8 cellular contexts compared by ENCODE assay signal in genomic region chr3:169772951-169773816, GRCh38. TPM values are rescaled to one million over a fixed set of nuclear protein-coding genes. Genes with fewer than 3 reads are reported as not detected.
A peak's percentile ranks its signal among the peaks of the same experiment; 100 is the strongest.
DNase-seq lines count a peak whose midpoint lies in the region; ATAC-seq and TF ChIP-seq lines count a peak whose summit lies in the region.

MYNN (plus strand) TSS chr3:169773396; CDS start chr3:169774296, 900 bp downstream.

- H3K36me3 Mint-ChIP-seq in progenitor cell of endocrine pancreas (ENCODE audit: insufficient read depth) = peaks cover 8% of the 10 kb centered on the region

- DNase-seq in NCI-H1417 (lab: John Stamatoyannopoulos, UW) (peak; percentile 88 to 97 (median 97)), T follicular helper cell (ENCODE audit: low read depth) (peak; percentile 86), left cardiac atrium (peak; percentile 94), progenitor cell of endocrine pancreas (ENCODE audit: low spot score, unreplicated experiment) (peak; percentile 75), ureter (ENCODE audit: low spot score) (peak; percentile 95)

- H3K27ac Mint-ChIP-seq in progenitor cell of endocrine pancreas = peak within 1 kb of the TSS; percentile 99

- intact Hi-C loops in left cardiac atrium (cut with DNase I) = no loop called here

- H3K4me3 Mint-ChIP-seq in progenitor cell of endocrine pancreas (ENCODE audit: low read depth) = peak within 1 kb of the TSS; percentile 99

- ATAC-seq in HG02678 (IDR thresholded peaks at IDR 0.05; ENCODE audit: unreplicated experiment) (peak; percentile 80), left cardiac atrium (peak; percentile 93 to 96)

- peaks cover 16% of the 10 kb centered on the region for H3K4me1 Mint-ChIP-seq in progenitor cell of endocrine pancreas (ENCODE audit: low read depth)

- 0% methylated on average over 59 of the region's 59 CpGs for WGBS in adipose tissue, 3 donors

- H3K27ac ChIP-seq in adipose tissue (ENCODE audit: low read depth, low read length) = peak within 1 kb of the TSS; percentile 99

- TF ChIP-seq CTCF in GM12872 (IDR thresholded peaks at IDR 0.05; ENCODE audit: insufficient read depth, low read depth, low read length) (0 out of 3 replicates have a peak, but pooled peaks have one; percentile 19), progenitor cell of endocrine pancreas (IDR thresholded peaks at IDR 0.05; ENCODE audit: unreplicated experiment) (peak; percentile 25)

- no peaks in the 10 kb centered on the region for H3K9me3 Mint-ChIP-seq in progenitor cell of endocrine pancreas (ENCODE audit: low read depth)

- no peaks in the 10 kb centered on the region for H3K27me3 Mint-ChIP-seq in progenitor cell of endocrine pancreas

RNA-seq across cellular contexts. Expression of gene MYNN, which starts in this region (rescaled TPM):
- 10 to 100 TPM in 1 of 3 donors, 1 to 10 TPM in 2; 7.1 to 10.2 (median 8.4) TPM for polyA plus RNA-seq in adipose tissue
- total RNA-seq in left cardiac atrium = 10 to 100 TPM; 13.0 to 13.8 TPM
- total RNA-seq in progenitor cell of endocrine pancreas = 15.5 and 15.8 TPM in 2 replicates
- 18.5 TPM for total RNA-seq in ureter

Comparison
In these comparisons a context has a peak if more than half of its experiments do, and no peak if none do; other contexts are left out.
1. Peak in every context shown above with its lines: DNase-seq, ATAC-seq and H3K27ac ChIP-seq.